In the genomic region with DNA sequence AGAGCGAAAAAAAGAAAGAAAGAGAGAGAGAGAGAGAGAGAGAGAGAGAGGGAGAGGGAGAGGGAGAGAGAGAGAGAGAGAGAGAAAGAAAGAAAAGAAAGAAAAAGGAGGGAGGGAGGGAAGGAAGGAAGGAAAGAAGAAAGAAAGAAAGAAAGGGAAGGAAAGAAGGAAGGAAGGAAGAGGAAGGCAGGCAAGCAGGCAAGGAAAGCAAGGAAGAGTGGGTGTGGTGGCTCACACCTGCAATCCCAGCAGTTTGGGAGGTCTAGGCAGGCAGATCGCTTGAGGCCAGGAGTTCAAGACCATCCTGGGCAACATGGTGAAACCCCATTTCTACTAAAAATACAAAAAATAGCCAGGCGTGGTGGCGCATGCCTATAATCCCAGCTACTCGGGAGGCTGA, we compare ENCODE assay signal across 7 cellular contexts. TPM values are rescaled to one million over a fixed set of nuclear protein-coding genes. Genes with fewer than 3 reads are reported as not detected.
A peak's percentile ranks its signal among the peaks of the same experiment; 100 is the strongest.
DNase-seq lines count a peak whose midpoint lies in the region; ATAC-seq, FAIRE-seq and TF ChIP-seq lines count a peak whose summit lies in the region.
"Not testable (repeated sequence)": the region's sequence is repeated elsewhere in the genome, so short reads cannot be mapped to it uniquely, and the experiment has no call there.

No MANE protein-coding gene starts in this region.

- not testable (repeated sequence) for TF ChIP-seq POLR2A in K562 (conservative IDR thresholded peaks at IDR 0.05); gastrocnemius medialis (IDR thresholded peaks at IDR 0.05)

- not testable (repeated sequence) for FAIRE-seq in K562 (lab: Jason Lieb, UNC)

- not testable (repeated sequence) for H2AK5ac ChIP-seq in mesenchymal stem cell (ENCODE audit: low read length, severe bottlenecking)

- H3K18ac ChIP-seq in mesenchymal stem cell (ENCODE audit: low read depth in 1 of 2, low read length in 2 of 2) = peak overlapping the region in 1 of 2 experiments; percentile 28

- H3K4me3 Mint-ChIP-seq in Caco-2 (ENCODE audit: unreplicated experiment); T-helper 1 cell treated with Interleukin-12 subunit alpha and Interleukin-12 subunit beta and Interleukin-4 antibody, amounts not matched to agents 30 μg/mL and 1 μg/mL, for 36 hours: not testable (repeated sequence)

- 51% methylated on average over 5 of the region's 5 CpGs for WGBS in K562 (ENCODE audit: insufficient coverage, low coverage, missing lambda C conversion rate)
- WGBS in mesenchymal stem cell = 97% methylated on average over 5 of the region's 5 CpGs

- H3K36me3 ChIP-seq in Caco-2 (ENCODE audit: control insufficient read depth, insufficient read depth, low read length); K562 (ENCODE audit: control insufficient read depth, insufficient read depth, low read length); right atrium auricular region; mesenchymal stem cell (ENCODE audit: control insufficient read depth in 1 of 2, insufficient read depth in 2 of 2, low read depth in 1 of 2, low read length in 2 of 2); gastrocnemius medialis; thoracic aorta: not testable (repeated sequence)

- H3K4me1 Mint-ChIP-seq in Caco-2 (ENCODE audit: low read depth, unreplicated experiment) = peaks cover 32% of the 10 kb centered on the region
- peaks cover 41% of the 10 kb centered on the region for H3K4me1 Mint-ChIP-seq in T-helper 1 cell treated with Interleukin-12 subunit alpha and Interleukin-12 subunit beta and Interleukin-4 antibody, amounts not matched to agents 30 μg/mL and 1 μg/mL, for 36 hours (ENCODE audit: low read depth)

- intact Hi-C loops in Caco-2 (cut with micrococcal nuclease; ENCODE audit: unreplicated experiment) (loop anchor here (10.0 kb wide), 1 partner anchor 186 kb away; no protein-coding TSS in a partner anchor), K562 (cut with micrococcal nuclease) (loop anchor here (5.0 kb wide), 4 partner anchors 103 to 328 kb away; no protein-coding TSS in a partner anchor)
- intact Hi-C loops in gastrocnemius medialis (cut with DNase I; ENCODE audit: low total_unique reads) = not testable (repeated sequence)

- not testable (repeated sequence) for DNase-seq in Caco-2; K562 (ENCODE audit: extremely low read depth in 1 of 4, low spot score in 3 of 4); right atrium auricular region (ENCODE audit: low spot score); mesenchymal stem cell; gastrocnemius medialis; thoracic aorta (ENCODE audit: low spot score)

- not testable (repeated sequence) for H3K79me2 ChIP-seq in K562 (ENCODE audit: control insufficient read depth, insufficient read depth, low read length)

- peak overlapping the region; percentile 73 to 92 for H2BK12ac ChIP-seq in mesenchymal stem cell (ENCODE audit: low read length in 2 of 2)

- not testable (repeated sequence) for H2BK120ac ChIP-seq in mesenchymal stem cell (ENCODE audit: low read depth, low read length)

- H2BK5ac ChIP-seq in mesenchymal stem cell (ENCODE audit: low read depth, low read length, poor library complexity, severe bottlenecking) = not testable (repeated sequence)

- H3K9me3 Mint-ChIP-seq in Caco-2 (ENCODE audit: unreplicated experiment); T-helper 1 cell treated with Interleukin-12 subunit alpha and Interleukin-12 subunit beta and Interleukin-4 antibody, amounts not matched to agents 30 μg/mL and 1 μg/mL, for 36 hours: not testable (repeated sequence)

- H3K14ac ChIP-seq in mesenchymal stem cell (ENCODE audit: low read length in 2 of 2) = not testable (repeated sequence)

- H3K4me2 ChIP-seq in K562 (ENCODE audit: insufficient read depth, low read length); mesenchymal stem cell (ENCODE audit: low read length, poor library complexity, severe bottlenecking): not testable (repeated sequence)

- CTCF ChIA-PET in Caco-2 (lab: Charles Lee) = interaction anchor here (0.7 kb wide), 1 partner anchor 42 kb away, joined by 3 read pairs; no protein-coding TSS in a partner anchor
- CTCF ChIA-PET in K562 (lab: Yijun Ruan, JAX; ENCODE audit: low intra/inter-chr PET ratio) = not testable (repeated sequence)

- H3K4ac ChIP-seq in mesenchymal stem cell (ENCODE audit: low read depth in 1 of 2, low read length in 2 of 2) = not testable (repeated sequence)

- BruUV-seq in Caco-2 (replicated peaks; lab: Mats Ljungman, UMichigan); K562 (replicated peaks; lab: Mats Ljungman, UMichigan): not testable (repeated sequence)

- H3K4me1 ChIP-seq in Caco-2 = peaks cover 49% of the 10 kb centered on the region
- peaks cover 12 to 14% of the 10 kb centered on the region in 2 experiments for H3K4me1 ChIP-seq in K562 (replicated peaks in 1 of 2; ENCODE audit: control insufficient read depth in 2 of 2, insufficient read depth in 2 of 2, low read length in 2 of 2)
- peaks cover 0 to 55% of the 10 kb centered on the region in 2 donors for H3K4me1 ChIP-seq in right atrium auricular region
- peaks cover 23% of the 10 kb centered on the region for H3K4me1 ChIP-seq in mesenchymal stem cell (ENCODE audit: control insufficient read depth, insufficient read depth, low read depth, low read length)
- H3K4me1 ChIP-seq in gastrocnemius medialis = peaks cover 54 to 56% of the 10 kb centered on the region in 2 donors
- H3K4me1 ChIP-seq in thoracic aorta (ENCODE audit: control insufficient read depth in 1 of 2, low read depth in 2 of 2) = peaks cover 36 to 63% of the 10 kb centered on the region in 2 donors

- TF ChIP-seq RAD21 in K562 (CRISPR knock-in tag; conservative IDR thresholded peaks at IDR 0.05 in 1 of 2, IDR thresholded peaks at IDR 0.05 in 1 of 2) = not testable (repeated sequence)

- H3K4me3 ChIP-seq in Caco-2 (ENCODE audit: low read depth, low read length); K562; right atrium auricular region; mesenchymal stem cell (ENCODE audit: insufficient read depth in 1 of 2, low read depth in 1 of 2, low read length in 2 of 2); gastrocnemius medialis; thoracic aorta: not testable (repeated sequence)

- not testable (repeated sequence) for H3K36me3 Mint-ChIP-seq in Caco-2 (ENCODE audit: insufficient read depth, unreplicated experiment); T-helper 1 cell treated with Interleukin-12 subunit alpha and Interleukin-12 subunit beta and Interleukin-4 antibody, amounts not matched to agents 30 μg/mL and 1 μg/mL, for 36 hours (ENCODE audit: low read depth)

- H3K27me3 ChIP-seq in Caco-2 (replicated peaks; ENCODE audit: control insufficient read depth, insufficient read depth, low read length); K562 (ENCODE audit: control insufficient read depth in 2 of 2, insufficient read depth in 2 of 2, low read length in 2 of 2); right atrium auricular region; mesenchymal stem cell (ENCODE audit: control insufficient read depth in 1 of 2, insufficient read depth in 1 of 2, low read length in 2 of 2); gastrocnemius medialis; thoracic aorta (replicated peaks; ENCODE audit: insufficient read depth): not testable (repeated sequence)

- POLR2A ChIA-PET in Caco-2 (lab: Charles Lee); K562 (lab: Yijun Ruan, JAX): not testable (repeated sequence)

- not testable (repeated sequence) for TF ChIP-seq EP300 in K562 (IDR thresholded peaks at IDR 0.05; ENCODE audit: low read length)

- not testable (repeated sequence) for H3K9ac ChIP-seq in K562 (ENCODE audit: insufficient read depth in 1 of 2, low read depth in 2 of 2, low read length in 2 of 2); mesenchymal stem cell (ENCODE audit: low read length)

- H3K9me1 ChIP-seq in K562 (ENCODE audit: control insufficient read depth, insufficient read depth, low read length) = not testable (repeated sequence)

- not testable (repeated sequence) for ATAC-seq in K562; gastrocnemius medialis; thoracic aorta (ENCODE audit: insufficient number of reproducible peaks, low FRiP score, low read depth)

- peak overlapping the region; percentile 67 for H4K8ac ChIP-seq in mesenchymal stem cell (ENCODE audit: low read length)

- H2BK15ac ChIP-seq in mesenchymal stem cell (ENCODE audit: low read depth, poor library complexity, severe bottlenecking) = not testable (repeated sequence)

- not testable (repeated sequence) for H3K79me1 ChIP-seq in mesenchymal stem cell (replicated peaks; ENCODE audit: low read length, poor library complexity, severe bottlenecking)

- H4K91ac ChIP-seq in mesenchymal stem cell (ENCODE audit: low read length) = not testable (repeated sequence)

- H3K27ac ChIP-seq in K562 (ENCODE audit: extremely low read depth, low read depth, low read length); mesenchymal stem cell (ENCODE audit: low read length, poor library complexity, severe bottlenecking): not testable (repeated sequence)
- peak overlapping the region; percentile 95 to 98 for H3K27ac ChIP-seq in right atrium auricular region
- H3K27ac ChIP-seq in gastrocnemius medialis = peak overlapping the region; percentile 87 to 100 (median 95)
- H3K27ac ChIP-seq in thoracic aorta = peak overlapping the region; percentile 8 to 90

- H3K23ac ChIP-seq in mesenchymal stem cell (ENCODE audit: low read length in 2 of 2) = not testable (repeated sequence)

- not testable (repeated sequence) for H4K20me1 ChIP-seq in K562 (replicated peaks; ENCODE audit: control insufficient read depth, insufficient read depth, low read length)

- TF ChIP-seq CTCF in Caco-2 (IDR thresholded peaks at IDR 0.05; ENCODE audit: insufficient read depth in 1 of 2, low read depth in 1 of 2, low read length in 1 of 2, severe bottlenecking in 1 of 2, unreplicated experiment in 1 of 2); K562 (IDR thresholded peaks at IDR 0.05 in 2 of 3, conservative IDR thresholded peaks at IDR 0.05 in 1 of 3; ENCODE audit: insufficient read depth in 2 of 3, low read depth in 1 of 3, low read length in 3 of 3); right atrium auricular region (IDR thresholded peaks at IDR 0.05); gastrocnemius medialis (IDR thresholded peaks at IDR 0.05 in 4 of 5, conservative IDR thresholded peaks at IDR 0.05 in 1 of 5); thoracic aorta (IDR thresholded peaks at IDR 0.05): not testable (repeated sequence)

- H2AFZ ChIP-seq in K562 (ENCODE audit: low read depth, low read length); mesenchymal stem cell (ENCODE audit: low read depth, low read length): not testable (repeated sequence)

- peak overlapping the region; percentile 17 for H3K27ac Mint-ChIP-seq in Caco-2 (ENCODE audit: unreplicated experiment)
- H3K27ac Mint-ChIP-seq in T-helper 1 cell treated with Interleukin-12 subunit alpha and Interleukin-12 subunit beta and Interleukin-4 antibody, amounts not matched to agents 30 μg/mL and 1 μg/mL, for 36 hours = peak overlapping the region; percentile 49

- in situ Hi-C loops in K562 (cut with MboI) = loop anchor here (5.0 to 10.0 kb wide), 2 partner anchors 326 to 483 kb away; no protein-coding TSS in a partner anchor
- in situ Hi-C loops in gastrocnemius medialis (cut with MboI; ENCODE audit: low sequenced_read_pairs in 4 of 4) = loop anchor here (5.0 to 25.0 kb wide), 4 partner anchors 343 to 583 kb away; partner anchors contain the start of gene IRF2BP2 (in 3 of the 4)

- not testable (repeated sequence) for H3K9me3 ChIP-seq in Caco-2; K562 (replicated peaks; ENCODE audit: control insufficient read depth, insufficient read depth, low read depth, low read length); right atrium auricular region; mesenchymal stem cell (ENCODE audit: control insufficient read depth, low read length); gastrocnemius medialis; thoracic aorta

- not testable (repeated sequence) for H3K27me3 Mint-ChIP-seq in Caco-2 (ENCODE audit: insufficient read depth, unreplicated experiment); T-helper 1 cell treated with Interleukin-12 subunit alpha and Interleukin-12 subunit beta and Interleukin-4 antibody, amounts not matched to agents 30 μg/mL and 1 μg/mL, for 36 hours (ENCODE audit: low read depth)

RNA-seq across cellular contexts. Expression of gene TOMM20, which starts 47.8 kb away (rescaled TPM):
- total RNA-seq in Caco-2 (2022) (131 and 137 TPM in 2 replicates), K562 (2014; rRNA removed) (136 and 154 TPM in 2 replicates), K562 (2014; rRNA removed; fragmentation: Illumina TruSeq; extraction: Trizol) (165 and 211 TPM in 2 replicates), K562 (2015; rRNA removed; fragmentation: Illumina TruSeq; extraction: Trizol) (124 and 131 TPM in 2 replicates), K562 (2021) (222 and 252 TPM in 2 replicates), right atrium auricular region (10 to 100 TPM; 70.2 to 83.5 TPM), gastrocnemius medialis (10 to 100 TPM; 51.7 to 71.8 (median 62.3) TPM), thoracic aorta (100 to 1,000 TPM in 1 of 2 donors, 10 to 100 TPM in 1; 59.0 to 101 TPM)
- 63.5 and 133 TPM in 2 replicates for total RNA-seq in K562 (2011; cell fraction: chromatin; rRNA removed; ENCODE audit: low replicate concordance)
- total RNA-seq in K562 (2011; cell fraction: nucleolus; rRNA removed) = 96.9 and 106 TPM in 2 replicates
- total RNA-seq in K562 (2011; cell fraction: nucleoplasm; rRNA removed) = 165 and 259 TPM in 2 replicates
- polyA plus RNA-seq in K562 (2011; rRNA removed) (334 and 469 TPM in 2 replicates), K562 (2014; fragmentation: Illumina TruSeq; extraction: Trizol) (231 and 254 TPM in 2 replicates), K562 (2014; fragmentation: Nextera tagmentation; extraction: Ambion mirVana) (100 to 1,000 TPM in 1 of 2 experiments, 10 to 100 TPM in 1; 70.6 to 102 TPM), K562 (2014; rRNA removed) (159 and 165 TPM in 2 replicates)
- 47.6 and 124 TPM in 2 replicates for polyA plus RNA-seq in K562 (2011; cell fraction: cytosol; rRNA removed)
- polyA plus RNA-seq in K562 (2011; cell fraction: nucleus; rRNA removed) = 46.1 and 107 TPM in 2 replicates
- polyA plus RNA-seq in K562 (2012) = 197 and 293 TPM in 2 replicates
- polyA minus RNA-seq in K562 (2011; rRNA and poly(A)+ RNA removed) = 154 and 231 TPM in 2 replicates
- polyA minus RNA-seq in K562 (2011; cell fraction: cytosol; rRNA and poly(A)+ RNA removed) = 110 and 119 TPM in 2 replicates
- polyA minus RNA-seq in K562 (2011; cell fraction: nucleus; rRNA and poly(A)+ RNA removed) = 35.9 and 64.5 TPM in 2 replicates
- 99.5 TPM for polyA plus RNA-seq in mesenchymal stem cell (2013, experiment 1 of 2)
- polyA plus RNA-seq in mesenchymal stem cell (2013, experiment 2 of 2) = 104 TPM
